25 cellular contexts compared by ENCODE assay signal in genomic region chr3:58341376-58341775, GRCh38. TPM values are rescaled to one million over a fixed set of nuclear protein-coding genes. Genes with fewer than 3 reads are reported as not detected.
DNase-seq lines count a peak whose midpoint lies in the region; ATAC-seq and TF ChIP-seq lines count a peak whose summit lies in the region.
"Had no signal": no experiment of that assay in that cellular context is flagged by ENCODE, and none has a peak within 500 bp of the region (broad histone marks: within the 10 kb centered on the region; RNA-seq: fewer than 3 reads in every experiment).

No MANE protein-coding gene starts in this region.

- H3K4me3 ChIP-seq in cardiac muscle cell (no peak overlapping the region), right cardiac atrium (ENCODE audit: low read length) (no peak overlapping the region), IMR-90 (ENCODE audit: insufficient read depth, low read depth, low read length) (no peak overlapping the region), thyroid gland (replicated peaks in 1 of 3) (no peak overlapping the region), mesendoderm (ENCODE audit: low read length) (no peak overlapping the region)
- H3K4me3 ChIP-seq: ascending aorta, lower lobe of right lung, transverse colon had no signal

- H4K8ac ChIP-seq in IMR-90 (ENCODE audit: low read depth in 2 of 2, low read length in 2 of 2) (peak overlapping the region in 1 of 2 experiments; percentile 47; a peak in 1 of 4 replicates), mesendoderm (ENCODE audit: low read depth, low read length) (no peak overlapping the region)

- H2BK15ac ChIP-seq in IMR-90 (ENCODE audit: low read depth, low read length) (0 out of 3 replicates have a peak overlapping the region, but pooled peaks have one; percentile 67), mesendoderm (replicated peaks; ENCODE audit: low read depth) (no peak overlapping the region)

- H3K4me2 ChIP-seq in IMR-90 (ENCODE audit: low read depth, low read length) (no peak overlapping the region), mesendoderm (ENCODE audit: low read length) (no peak overlapping the region)

- H3K18ac ChIP-seq in IMR-90 (ENCODE audit: low read depth, low read length) (no peak overlapping the region), mesendoderm (ENCODE audit: low read length) (no peak overlapping the region)

- H3K27ac ChIP-seq in cardiac muscle cell (peak overlapping the region; percentile 71), right cardiac atrium (ENCODE audit: low read length) (no peak overlapping the region), IMR-90 (ENCODE audit: insufficient read depth, low read length) (peak overlapping the region; percentile 53; the same call in 1 of the 2 replicates), thyroid gland (peak overlapping the region in 2 of 3 donors; percentile 32 to 72), mesendoderm (ENCODE audit: low read depth, low read length) (no peak overlapping the region)
- H3K27ac ChIP-seq: ascending aorta, lower lobe of right lung, transverse colon had no signal

- 0 out of 2 replicates have a peak overlapping the region, but pooled peaks have one; percentile 6 for H4K91ac ChIP-seq in IMR-90 (ENCODE audit: insufficient read depth, low read depth, low read length)

- H3K23ac ChIP-seq in IMR-90 (ENCODE audit: low read depth, low read length) (no peak overlapping the region), mesendoderm (ENCODE audit: low read length) (no peak overlapping the region)

- no peak for ATAC-seq in right cardiac atrium
- ATAC-seq in IMR-90 (ENCODE audit: low read depth) = peak; percentile 82
- no peak for ATAC-seq in GM18861 (IDR thresholded peaks at IDR 0.05; ENCODE audit: unreplicated experiment)
- ATAC-seq in HG03196 (IDR thresholded peaks at IDR 0.05; ENCODE audit: unreplicated experiment) = no peak
- ATAC-seq: activated T-cell treated with anti-CD3 and anti-CD28 coated beads, Interleukin-2, amount 50 U/mL, for 4 hours; lower lobe of right lung; sciatic nerve had no signal

- H3K4ac ChIP-seq in IMR-90 (ENCODE audit: low read depth, low read length) (peak overlapping the region; percentile 66), mesendoderm (ENCODE audit: low read depth, low read length) (no peak overlapping the region)

- CTCF ChIA-PET in IMR-90 (lab: Yijun Ruan, JAX) = interaction anchor here (0.7 kb wide), 1 partner anchor 15 kb away, joined by 4 read pairs; no protein-coding TSS in a partner anchor

- H2AK9ac ChIP-seq in IMR-90 (replicated peaks; ENCODE audit: low read depth, low read length, poor library complexity) = no peak overlapping the region

- H2AK5ac ChIP-seq in IMR-90 (ENCODE audit: low read depth, low read length) = peak overlapping the region; percentile 76; the same call in 1 of the 2 replicates
- no peak overlapping the region for H2AK5ac ChIP-seq in mesendoderm (ENCODE audit: low read length)

- H3K79me1 ChIP-seq in IMR-90 (ENCODE audit: low read depth in 1 of 2, low read length in 2 of 2) = peaks cover 31 to 69% of the 10 kb centered on the region in 2 experiments
- no peaks in the 10 kb centered on the region for H3K79me1 ChIP-seq in mesendoderm (ENCODE audit: low read length)

- no peaks in the 10 kb centered on the region for H3K27me3 Mint-ChIP-seq in activated T-helper 2 cell treated with anti-CD3 and anti-CD28 coated beads, Interferon-gamma antibody, Interleukin-2, Interleukin-4, amounts not matched to agents 10 μg/mL and 5 μg/mL and 100 μg/mL, durations not matched to agents 14 hours and 24 hours and 36 hours (ENCODE audit: low read depth)
- H3K27me3 Mint-ChIP-seq: activated CD4-positive, alpha-beta memory T cell treated with anti-CD3 and anti-CD28 coated beads, Interleukin-2, amount 10 ng/mL, durations not matched to agents 7 days and 5 days; CD4-positive, alpha-beta T cell; stimulated activated naive CD8-positive, alpha-beta T cell treated with anti-CD3 and anti-CD28 coated beads, Interleukin-15, Interleukin-2, amounts not matched to agents 100 ng/mL and 50 ng/mL, for 24 hours had no signal

- DNase-seq in cardiac muscle cell (ENCODE audit: low read depth in 1 of 2, low spot score in 1 of 2) (no peak), right cardiac atrium (no peak), IMR-90 (peak; percentile 54), thyroid gland (no peak), mesendoderm (no peak)
- no peak for DNase-seq in activated T-helper 2 cell treated with anti-CD3 and anti-CD28 coated beads, Interferon-gamma antibody, Interleukin-2, Interleukin-4, amounts not matched to agents 10 μg/mL and 5 μg/mL and 100 μg/mL, durations not matched to agents 14 hours and 24 hours and 36 hours (ENCODE audit: low spot score)
- DNase-seq: activated CD4-positive, alpha-beta memory T cell treated with anti-CD3 and anti-CD28 coated beads, Interleukin-2, amount 10 ng/mL, durations not matched to agents 7 days and 5 days; activated naive CD4-positive, alpha-beta T cell; activated T-cell treated with anti-CD3 and anti-CD28 coated beads, Interleukin-2, amount 50 U/mL, for 4 hours; CD4-positive, alpha-beta T cell; central memory CD4-positive, alpha-beta T cell; KG1; lower lobe of right lung; NCI-H1092; NCI-H187 treated with DMSO at 0.1 percent for 48 hours; NCI-H526 treated with DMSO at 0.1 percent for 48 hours; posterior cingulate gyrus; transverse colon had no signal

- no peak overlapping the region for H3K56ac ChIP-seq in IMR-90 (ENCODE audit: extremely low read depth, insufficient read depth, low read length)
- H3K56ac ChIP-seq in mesendoderm (ENCODE audit: low read length) = no peak overlapping the region

- peak overlapping the region; percentile 17 for H2BK5ac ChIP-seq in IMR-90 (ENCODE audit: low read depth, low read length, poor library complexity, severe bottlenecking)
- no peak overlapping the region for H2BK5ac ChIP-seq in mesendoderm (ENCODE audit: low read length)

- no peaks in the 10 kb centered on the region for H3K79me2 ChIP-seq in mesendoderm (ENCODE audit: control insufficient read depth, insufficient read depth, low read length)

- H3K4me1 ChIP-seq in cardiac muscle cell (ENCODE audit: low read depth) (peaks cover 8% of the 10 kb centered on the region), right cardiac atrium (ENCODE audit: control insufficient read depth, insufficient read depth, low read length) (no peaks in the 10 kb centered on the region), IMR-90 (ENCODE audit: control insufficient read depth, insufficient read depth, low read length) (peaks cover 12% of the 10 kb centered on the region), thyroid gland (peaks cover 62 to 64% of the 10 kb centered on the region in 2 donors), mesendoderm (ENCODE audit: control insufficient read depth, low read depth, low read length) (no peaks in the 10 kb centered on the region)
- H3K4me1 ChIP-seq: ascending aorta had no signal

- 90% methylated on average over 3 of the region's 3 CpGs for WGBS in right cardiac atrium
- 100% methylated on average over 2 of the region's 3 CpGs; no CpG with 5 or more reads in 1 of the 2 experiments for WGBS in IMR-90 (ENCODE audit: extremely low coverage in 2 of 2, insufficient read length in 1 of 2), 2 experiments
- WGBS in thyroid gland, 2 donors = 88 to 94% methylated on average over 3 of the region's 3 CpGs
- no CpG with 5 or more reads among the region's 3 CpGs for WGBS in mesendoderm (ENCODE audit: extremely low coverage, insufficient coverage, low lambda C conversion rate)

- POLR2A ChIA-PET in IMR-90 (lab: Charles Lee; ENCODE audit: unreplicated experiment) = no interaction called here

- H3K14ac ChIP-seq in IMR-90 (replicated peaks; ENCODE audit: low read depth, low read length) = peak overlapping the region; percentile 22; the same call in 1 of the 2 replicates

- peak overlapping the region; percentile 8; the same call in 1 of the 2 replicates for H2BK20ac ChIP-seq in IMR-90 (ENCODE audit: low read depth, low read length)

- TF ChIP-seq CTCF in cardiac muscle cell (IDR thresholded peaks at IDR 0.05; ENCODE audit: low read depth, low read length) (no peak), IMR-90 (conservative IDR thresholded peaks at IDR 0.05; ENCODE audit: low read depth, low read length) (no peak), thyroid gland (IDR thresholded peaks at IDR 0.05) (no peak)

- no peaks in the 10 kb centered on the region for H3K9me3 Mint-ChIP-seq in activated T-helper 2 cell treated with anti-CD3 and anti-CD28 coated beads, Interferon-gamma antibody, Interleukin-2, Interleukin-4, amounts not matched to agents 10 μg/mL and 5 μg/mL and 100 μg/mL, durations not matched to agents 14 hours and 24 hours and 36 hours
- H3K9me3 Mint-ChIP-seq: activated CD4-positive, alpha-beta memory T cell treated with anti-CD3 and anti-CD28 coated beads, Interleukin-2, amount 10 ng/mL, durations not matched to agents 7 days and 5 days; activated T-cell treated with anti-CD3 and anti-CD28 coated beads, Interleukin-2, amount 50 U/mL, for 4 hours; CD4-positive, alpha-beta T cell; neural crest cell; stimulated activated naive CD8-positive, alpha-beta T cell treated with anti-CD3 and anti-CD28 coated beads, Interleukin-15, Interleukin-2, amounts not matched to agents 100 ng/mL and 50 ng/mL, for 24 hours; T-helper 2 cell treated with Interferon-gamma antibody and Interleukin-4, amounts not matched to agents 5 μg/mL and 100 μg/mL, for 36 hours had no signal

- H2AFZ ChIP-seq in IMR-90 (replicated peaks; ENCODE audit: low read length, poor library complexity) = no peak overlapping the region

- H3K9me3 ChIP-seq in cardiac muscle cell (ENCODE audit: low read depth) (no peaks in the 10 kb centered on the region), right cardiac atrium (ENCODE audit: control insufficient read depth, low read length) (no peaks in the 10 kb centered on the region), IMR-90 (ENCODE audit: control insufficient read depth, insufficient read depth, low read length) (no peaks in the 10 kb centered on the region), thyroid gland (no peaks in the 10 kb centered on the region)
- H3K9me3 ChIP-seq: ascending aorta, lower lobe of right lung, transverse colon had no signal

- H3K36me3 Mint-ChIP-seq in activated T-helper 2 cell treated with anti-CD3 and anti-CD28 coated beads, Interferon-gamma antibody, Interleukin-2, Interleukin-4, amounts not matched to agents 10 μg/mL and 5 μg/mL and 100 μg/mL, durations not matched to agents 14 hours and 24 hours and 36 hours (ENCODE audit: low read depth) = peaks cover 52% of the 10 kb centered on the region

- H2BK120ac ChIP-seq in IMR-90 (ENCODE audit: low read depth, low read length) = peak overlapping the region; percentile 59
- no peak overlapping the region for H2BK120ac ChIP-seq in mesendoderm (ENCODE audit: low read depth, low read length)

- no peak overlapping the region for H4K5ac ChIP-seq in IMR-90 (ENCODE audit: low read depth, low read length)
- H4K5ac ChIP-seq in mesendoderm (ENCODE audit: low read length) = no peak overlapping the region

- BruUV-seq in IMR-90 (replicated peaks; lab: Mats Ljungman, UMichigan) = no TSS peak

- H3K27me3 ChIP-seq in cardiac muscle cell (no peaks in the 10 kb centered on the region), right cardiac atrium (ENCODE audit: control insufficient read depth, insufficient read depth) (no peaks in the 10 kb centered on the region), IMR-90 (ENCODE audit: control insufficient read depth, insufficient read depth, low read length) (no peaks in the 10 kb centered on the region), thyroid gland (no peaks in the 10 kb centered on the region), mesendoderm (ENCODE audit: insufficient read depth, low read length, poor library complexity) (no peaks in the 10 kb centered on the region)
- H3K27me3 ChIP-seq: ascending aorta, transverse colon had no signal

- TF ChIP-seq POLR2A in IMR-90 (IDR thresholded peaks at IDR 0.05; ENCODE audit: low read depth, low read length) = no peak
- TF ChIP-seq POLR2A in thyroid gland (IDR thresholded peaks at IDR 0.05) = no peak

- peaks cover 35% of the 10 kb centered on the region for H3K4me1 Mint-ChIP-seq in activated T-helper 2 cell treated with anti-CD3 and anti-CD28 coated beads, Interferon-gamma antibody, Interleukin-2, Interleukin-4, amounts not matched to agents 10 μg/mL and 5 μg/mL and 100 μg/mL, durations not matched to agents 14 hours and 24 hours and 36 hours (ENCODE audit: low read depth)
- H3K4me1 Mint-ChIP-seq: neural crest cell had no signal

- no peak for TF ChIP-seq RAD21 in IMR-90 (IDR thresholded peaks at IDR 0.05; ENCODE audit: low read length)

- intact Hi-C loops in right cardiac atrium (cut with DNase I) (no loop called here), IMR-90 (cut with micrococcal nuclease) (no loop called here), thyroid gland (cut with DNase I) (no loop called here)
- intact Hi-C loops in activated T-helper 2 cell treated with anti-CD3 and anti-CD28 coated beads, Interferon-gamma antibody, Interleukin-2, Interleukin-4, amounts not matched to agents 10 μg/mL and 5 μg/mL and 100 μg/mL, durations not matched to agents 14 hours and 24 hours and 36 hours (cut with micrococcal nuclease) = no loop called here

- peaks cover 16% of the 10 kb centered on the region for H3K9me1 ChIP-seq in IMR-90 (ENCODE audit: insufficient read depth, low read length)

- peak overlapping the region; percentile 71 for H3K27ac Mint-ChIP-seq in activated T-helper 2 cell treated with anti-CD3 and anti-CD28 coated beads, Interferon-gamma antibody, Interleukin-2, Interleukin-4, amounts not matched to agents 10 μg/mL and 5 μg/mL and 100 μg/mL, durations not matched to agents 14 hours and 24 hours and 36 hours
- H3K27ac Mint-ChIP-seq: CD4-positive, alpha-beta T cell; stimulated activated naive CD8-positive, alpha-beta T cell treated with anti-CD3 and anti-CD28 coated beads, Interleukin-15, Interleukin-2, amounts not matched to agents 100 ng/mL and 50 ng/mL, for 24 hours had no signal

- no peak overlapping the region for H3K4me3 Mint-ChIP-seq in activated T-helper 2 cell treated with anti-CD3 and anti-CD28 coated beads, Interferon-gamma antibody, Interleukin-2, Interleukin-4, amounts not matched to agents 10 μg/mL and 5 μg/mL and 100 μg/mL, durations not matched to agents 14 hours and 24 hours and 36 hours (ENCODE audit: low read depth)
- H3K4me3 Mint-ChIP-seq: activated CD4-positive, alpha-beta memory T cell treated with anti-CD3 and anti-CD28 coated beads, Interleukin-2, amount 10 ng/mL, durations not matched to agents 7 days and 5 days; activated T-cell treated with anti-CD3 and anti-CD28 coated beads, Interleukin-2, amount 50 U/mL, for 4 hours; CD4-positive, alpha-beta T cell; neural crest cell; stimulated activated naive CD8-positive, alpha-beta T cell treated with anti-CD3 and anti-CD28 coated beads, Interleukin-15, Interleukin-2, amounts not matched to agents 100 ng/mL and 50 ng/mL, for 24 hours; T-helper 2 cell treated with Interferon-gamma antibody and Interleukin-4, amounts not matched to agents 5 μg/mL and 100 μg/mL, for 36 hours had no signal

- in situ Hi-C loops in IMR-90 (cut with MboI; ENCODE audit: low sequenced_read_pairs) = no loop called here

- H3K9ac ChIP-seq in IMR-90 (ENCODE audit: low read depth, low read length) (no peak overlapping the region), mesendoderm (ENCODE audit: low read length) (no peak overlapping the region)

- dilution Hi-C loops in IMR-90 (cut with HindIII; ENCODE audit: low sequenced_read_pairs, unreplicated experiment) = no loop called here

- H4K20me1 ChIP-seq in IMR-90 (ENCODE audit: insufficient read depth, low read length) = peaks cover 17% of the 10 kb centered on the region; the same call in 1 of the 2 replicates

- H3K36me3 ChIP-seq in cardiac muscle cell (no peaks in the 10 kb centered on the region), IMR-90 (ENCODE audit: control insufficient read depth, insufficient read depth, low read length) (peaks cover 5% of the 10 kb centered on the region; the same call in 1 of the 2 replicates), thyroid gland (peaks cover 0 to 3% of the 10 kb centered on the region in 2 donors), mesendoderm (ENCODE audit: control insufficient read depth, insufficient read depth, low read length) (no peaks in the 10 kb centered on the region)
- H3K36me3 ChIP-seq: transverse colon had no signal

RNA-seq across cellular contexts. Expression of gene PXK, which starts 8.7 kb away (rescaled TPM):
- total RNA-seq in cardiac muscle cell (19.3 and 26.8 TPM in 2 replicates), right cardiac atrium (10 to 100 TPM; 11.4 to 17.3 (median 13.7) TPM), IMR-90 (2012; rRNA removed) (14.3 and 15.6 TPM in 2 replicates), thyroid gland (100 to 1,000 TPM in 3 of 4 donors, 10 to 100 TPM in 1; 98.6 to 139 (median 123) TPM)
- polyA plus RNA-seq in cardiac muscle cell (18.1 and 30.7 TPM in 2 replicates), right cardiac atrium (7.7 TPM), IMR-90 (2012; rRNA removed) (16.4 and 17.7 TPM in 2 replicates)
- polyA plus RNA-seq in IMR-90 (2012; cell fraction: cytosol; rRNA removed) = 7.9 and 8.2 TPM in 2 replicates
- 5.9 and 25.5 TPM in 2 replicates for polyA plus RNA-seq in IMR-90 (2012; cell fraction: nucleus; rRNA removed; ENCODE audit: low replicate concordance)
- total RNA-seq in activated T-helper 2 cell treated with anti-CD3 and anti-CD28 coated beads, Interferon-gamma antibody, Interleukin-2, Interleukin-4, amounts not matched to agents 10 μg/mL and 5 μg/mL and 100 μg/mL, durations not matched to agents 14 hours and 24 hours and 36 hours = 47.6 and 48.7 TPM in 2 replicates
- 5.3 TPM for polyA plus RNA-seq in mesendoderm (2013, experiment 1 of 2)
- 5.1 TPM for polyA plus RNA-seq in mesendoderm (2013, experiment 2 of 2)

RNA-seq across cellular contexts. Expression of gene HTD2, which starts 35.1 kb away (rescaled TPM):
- 9.9 and 11.8 TPM in 2 replicates for total RNA-seq in cardiac muscle cell
- polyA plus RNA-seq in cardiac muscle cell = 26.0 and 36.0 TPM in 2 replicates
- total RNA-seq in right cardiac atrium = 10 to 100 TPM; 10.1 to 16.9 (median 12.2) TPM
- polyA plus RNA-seq in right cardiac atrium = 15.5 TPM
- 11.4 and 13.3 TPM in 2 replicates for total RNA-seq in IMR-90 (2012; rRNA removed)
- 5.7 and 6.4 TPM in 2 replicates for polyA plus RNA-seq in IMR-90 (2012; rRNA removed)
- 1.5 and 1.9 TPM in 2 replicates for polyA plus RNA-seq in IMR-90 (2012; cell fraction: cytosol; rRNA removed)
- polyA plus RNA-seq in IMR-90 (2012; cell fraction: nucleus; rRNA removed; ENCODE audit: low replicate concordance) = 0.73 and 4.8 TPM in 2 replicates
- total RNA-seq in activated T-helper 2 cell treated with anti-CD3 and anti-CD28 coated beads, Interferon-gamma antibody, Interleukin-2, Interleukin-4, amounts not matched to agents 10 μg/mL and 5 μg/mL and 100 μg/mL, durations not matched to agents 14 hours and 24 hours and 36 hours = 10.1 and 10.5 TPM in 2 replicates
- total RNA-seq in thyroid gland = 10 to 100 TPM in 3 of 4 donors, 1 to 10 TPM in 1; 8.4 to 19.8 (median 18.6) TPM
- polyA plus RNA-seq in mesendoderm (2013, experiment 1 of 2) = 6.4 TPM
- 4.3 TPM for polyA plus RNA-seq in mesendoderm (2013, experiment 2 of 2)

RNA-seq across cellular contexts. Expression of gene RPP14, which starts 35.3 kb away (rescaled TPM):
- total RNA-seq in cardiac muscle cell (7.9 and 11.1 TPM in 2 replicates), right cardiac atrium (10 to 100 TPM; 15.7 to 24.9 (median 18.3) TPM), IMR-90 (2012; rRNA removed) (6.6 and 11.9 TPM in 2 replicates), thyroid gland (10 to 100 TPM; 13.4 to 19.9 (median 15.7) TPM)
- polyA plus RNA-seq in cardiac muscle cell (14.2 TPM in 2 replicates), right cardiac atrium (26.0 TPM), IMR-90 (2012; rRNA removed) (6.5 and 7.8 TPM in 2 replicates)
- polyA plus RNA-seq in IMR-90 (2012; cell fraction: cytosol; rRNA removed) = 3.2 TPM in 2 replicates
- 1.6 and 7.7 TPM in 2 replicates for polyA plus RNA-seq in IMR-90 (2012; cell fraction: nucleus; rRNA removed; ENCODE audit: low replicate concordance)
- 21.8 and 23.8 TPM in 2 replicates for total RNA-seq in activated T-helper 2 cell treated with anti-CD3 and anti-CD28 coated beads, Interferon-gamma antibody, Interleukin-2, Interleukin-4, amounts not matched to agents 10 μg/mL and 5 μg/mL and 100 μg/mL, durations not matched to agents 14 hours and 24 hours and 36 hours
- 19.3 TPM for polyA plus RNA-seq in mesendoderm (2013, experiment 1 of 2)
- 19.4 TPM for polyA plus RNA-seq in mesendoderm (2013, experiment 2 of 2)

Comparison
In these comparisons a context has a peak if more than half of its experiments do, and no peak if none do; other contexts are left out.
1. H3K27ac ChIP-seq: peak in cardiac muscle cell (single experiment), IMR-90 (single experiment) and thyroid gland (2 of 3); none in right cardiac atrium (single experiment) and mesendoderm (single experiment).